Comparison of ENCODE assay signal across 1 cellular context in genomic region chr20:62814709-62815065, GRCh38.
TF ChIP-seq lines count a peak whose summit lies in the region.

No MANE protein-coding gene starts in this region.

TF ChIP-seq in H1, 55 proteins besides CTCF, POLR2A, EP300 and RAD21:
- no peak for TF ChIP-seq TAF7 (optimal IDR thresholded peaks at IDR 0.05; ENCODE audit: borderline replicate concordance, low read depth, low read length)
- no peak for TF ChIP-seq SP4 (IDR thresholded peaks at IDR 0.05; ENCODE audit: low read length)
- no peak for TF ChIP-seq BCL11A (IDR thresholded peaks at IDR 0.05; ENCODE audit: low read depth in 2 of 2, low read length in 2 of 2)
- TF ChIP-seq NRF1 (IDR thresholded peaks at IDR 0.05; ENCODE audit: low read depth, low read length), result no peak
- no peak for TF ChIP-seq ASH2L (IDR thresholded peaks at IDR 0.05; ENCODE audit: low read length)
- no peak for TF ChIP-seq BACH1 (IDR thresholded peaks at IDR 0.05; ENCODE audit: low read length)
- no peak for TF ChIP-seq RBBP5 (IDR thresholded peaks at IDR 0.05; ENCODE audit: borderline replicate concordance, low read depth, low read length)
- TF ChIP-seq, protein P1, sequence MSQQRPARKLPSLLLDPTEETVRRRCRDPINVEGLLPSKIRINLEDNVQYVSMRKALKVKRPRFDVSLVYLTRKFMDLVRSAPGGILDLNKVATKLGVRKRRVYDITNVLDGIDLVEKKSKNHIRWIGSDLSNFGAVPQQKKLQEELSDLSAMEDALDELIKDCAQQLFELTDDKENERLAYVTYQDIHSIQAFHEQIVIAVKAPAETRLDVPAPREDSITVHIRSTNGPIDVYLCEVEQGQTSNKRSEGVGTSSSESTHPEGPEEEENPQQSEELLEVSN (IDR thresholded peaks at IDR 0.05), result no peak
- TF ChIP-seq POLR2AphosphoS5 (IDR thresholded peaks at IDR 0.05; ENCODE audit: low read depth, low read length), result no peak
- TF ChIP-seq FOSL1 (IDR thresholded peaks at IDR 0.05; ENCODE audit: insufficient read depth, low read depth, low read length), result no peak
- TF ChIP-seq SIRT6 (IDR thresholded peaks at IDR 0.05; ENCODE audit: low read length), result no peak
- no peak for TF ChIP-seq MAX (IDR thresholded peaks at IDR 0.05)
- TF ChIP-seq NANOG (IDR thresholded peaks at IDR 0.05; ENCODE audit: insufficient read depth, low read depth, low read length, poor library complexity, severe bottlenecking), result no peak
- no peak for TF ChIP-seq GTF2F1 (IDR thresholded peaks at IDR 0.05; ENCODE audit: borderline replicate concordance, low read depth, low read length)
- no peak for TF ChIP-seq SP1 (IDR thresholded peaks at IDR 0.05; ENCODE audit: low read depth, low read length)
- TF ChIP-seq SRF (IDR thresholded peaks at IDR 0.05; ENCODE audit: low read depth, low read length), result no peak
- TF ChIP-seq BRCA1 (IDR thresholded peaks at IDR 0.05; ENCODE audit: low read depth, low read length), result no peak
- TF ChIP-seq CTBP2 (IDR thresholded peaks at IDR 0.05; ENCODE audit: borderline replicate concordance, insufficient read depth, insufficient read length, low read length), result no peak
- no peak for TF ChIP-seq SUZ12 (IDR thresholded peaks at IDR 0.05; ENCODE audit: low read length)
- no peak for TF ChIP-seq RNF2 (IDR thresholded peaks at IDR 0.05; ENCODE audit: borderline replicate concordance, low read depth, low read length, missing control alignments, poor library complexity, severe bottlenecking)
